3 cellular contexts compared by ENCODE assay signal in the genomic region with DNA sequence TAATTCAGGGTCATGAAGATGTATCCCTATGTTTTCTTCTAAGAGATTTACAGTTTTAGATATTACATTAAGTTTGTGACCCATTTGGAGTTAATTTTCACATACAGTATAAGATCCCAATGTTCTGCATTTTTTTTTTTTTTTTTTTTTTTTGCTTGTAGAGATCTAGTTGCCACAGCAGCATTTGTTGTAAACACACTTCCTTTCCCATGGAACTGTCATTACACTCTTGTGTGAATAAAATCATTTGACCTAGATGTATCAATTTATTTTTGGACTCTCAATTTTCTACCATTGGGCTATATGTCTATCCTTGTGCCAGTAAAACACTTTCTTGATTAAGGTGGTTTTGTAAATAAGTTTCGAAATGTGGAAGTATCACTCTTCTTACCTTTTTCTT.
"Had no signal": no experiment of that assay in that cellular context is flagged by ENCODE, and none has a peak within 500 bp of the region (broad histone marks: within the 10 kb centered on the region; RNA-seq: fewer than 3 reads in every experiment).

No MANE protein-coding gene starts in this region.

- ATAC-seq: GM12878 had no signal

- DNase-seq: GDM1, GF-D8 had no signal
